8 cellular contexts compared by ENCODE assay signal in genomic region chr6:15255481-15256414, GRCh38. TPM values are rescaled to one million over a fixed set of nuclear protein-coding genes. Genes with fewer than 3 reads are reported as not detected.
DNase-seq lines count a peak whose midpoint lies in the region; ATAC-seq, FAIRE-seq and TF ChIP-seq lines count a peak whose summit lies in the region.

No MANE protein-coding gene starts in this region.

- no peaks in the 10 kb centered on the region for H3K27me3 Mint-ChIP-seq in CD4-positive, alpha-beta T cell

- H3K9me3 Mint-ChIP-seq in CD4-positive, alpha-beta T cell: no peaks in the 10 kb centered on the region

- DNase-seq in CD4-positive, alpha-beta T cell: no peak
- DNase-seq in bronchial epithelial cell (ENCODE audit: low read depth) (peak; percentile 67), medulla oblongata (ENCODE audit: extremely low spot score) (no peak), A172 (ENCODE audit: low spot score) (no peak), KG1 (lab: John Stamatoyannopoulos, UW) (no peak)

- peaks cover 4% of the 10 kb centered on the region for H3K36me3 Mint-ChIP-seq in CD4-positive, alpha-beta T cell (ENCODE audit: low read depth)

- H3K27ac Mint-ChIP-seq in CD4-positive, alpha-beta T cell: peak overlapping the region; percentile 80

- no peaks in the 10 kb centered on the region for H3K27me3 ChIP-seq in CD4-positive, alpha-beta T cell (ENCODE audit: control insufficient read depth, insufficient read depth, low read length)
- no peaks in the 10 kb centered on the region for H3K27me3 ChIP-seq in bronchial epithelial cell (ENCODE audit: control insufficient read depth, insufficient read depth, low read length)

- no peak for FAIRE-seq in bronchial epithelial cell (lab: Jason Lieb, UNC)

- intact Hi-C loops in CD4-positive, alpha-beta T cell (cut with DNase I, micrococcal nuclease): no loop called here

- H3K4me3 Mint-ChIP-seq in CD4-positive, alpha-beta T cell: peak overlapping the region; percentile 83

- peaks cover 3% of the 10 kb centered on the region for H3K36me3 ChIP-seq in bronchial epithelial cell (ENCODE audit: control insufficient read depth, insufficient read depth, low read length)

- no peak overlapping the region for H3K4me3 ChIP-seq in bronchial epithelial cell (ENCODE audit: low read depth, low read length)

- POLR2A ChIA-PET in CD4-positive, alpha-beta T cell (lab: Charles Lee): interaction anchor here (0.5 to 1.2 kb wide), 2 partner anchors 110 to 134 kb away, joined by 3 read pairs; no protein-coding TSS in a partner anchor

- no peak overlapping the region for H3K27ac ChIP-seq in CD4-positive, alpha-beta T cell (ENCODE audit: low read depth, low read length)

- H3K4me1 Mint-ChIP-seq in CD4-positive, alpha-beta T cell (ENCODE audit: low read depth): peaks cover 99% of the 10 kb centered on the region

- ATAC-seq in CD4-positive, alpha-beta T cell (ENCODE audit: poor library complexity): no peak
- ATAC-seq in GM19397 (IDR thresholded peaks at IDR 0.05; ENCODE audit: unreplicated experiment): peak; percentile 51
- peak; percentile 52 for ATAC-seq in HG03457 (IDR thresholded peaks at IDR 0.05; ENCODE audit: unreplicated experiment)
- ATAC-seq in GM19035 (IDR thresholded peaks at IDR 0.05; ENCODE audit: unreplicated experiment): no peak

- no peaks in the 10 kb centered on the region for H3K9me3 ChIP-seq in CD4-positive, alpha-beta T cell (ENCODE audit: control insufficient read depth, low read length)

- CTCF ChIA-PET in CD4-positive, alpha-beta T cell (lab: Charles Lee): no interaction called here

- TF ChIP-seq CTCF in CD4-positive, alpha-beta T cell (IDR thresholded peaks at IDR 0.05): no peak
- no peak for TF ChIP-seq CTCF in bronchial epithelial cell (IDR thresholded peaks at IDR 0.05; ENCODE audit: insufficient read depth, low read length, severe bottlenecking)

RNA-seq across cellular contexts. Expression of gene JARID2, which starts 9.9 kb away (rescaled TPM):
- 10 to 100 TPM; 32.0 to 33.0 TPM for total RNA-seq in CD4-positive, alpha-beta T cell
- 29.2 and 40.5 TPM in 2 replicates for total RNA-seq in bronchial epithelial cell
- total RNA-seq in A172 (2014; rRNA removed; shearing (Covaris generic)): 4.8 and 5.4 TPM in 2 replicates

Comparison
In these comparisons a context has a peak if more than half of its experiments do, and no peak if none do; other contexts are left out.
1. ATAC-seq: peak in GM19397 (single experiment) and HG03457 (single experiment); none in CD4-positive, alpha-beta T cell (single experiment) and GM19035 (single experiment).